Comparison of ENCODE assay signal across 1 cellular context in the genomic region with DNA sequence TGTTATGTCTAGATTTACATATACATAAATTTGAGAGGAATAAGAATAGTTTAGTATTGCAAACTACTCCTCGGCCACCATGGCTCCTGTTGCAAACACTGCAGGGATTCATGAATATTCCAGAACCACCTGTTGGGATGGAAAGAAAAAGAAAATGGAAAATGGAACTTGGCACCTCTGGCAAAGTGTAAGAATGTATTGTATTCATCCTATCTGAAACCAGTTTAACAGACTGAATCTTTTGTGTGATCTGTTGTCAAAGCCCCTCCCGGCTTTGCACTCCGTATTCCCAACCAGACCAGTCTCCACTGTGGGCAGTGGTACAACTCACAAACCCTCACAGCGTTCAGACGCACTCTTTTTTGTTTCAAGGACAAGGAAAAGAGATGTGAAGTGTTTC.
A peak's percentile ranks its signal among the peaks of the same experiment; 100 is the strongest.
TF ChIP-seq lines count a peak whose summit lies in the region.

No MANE protein-coding gene starts in this region.

TF ChIP-seq in WTC11, 78 proteins besides CTCF, POLR2A, EP300 and RAD21:
- TF ChIP-seq, protein P1, sequence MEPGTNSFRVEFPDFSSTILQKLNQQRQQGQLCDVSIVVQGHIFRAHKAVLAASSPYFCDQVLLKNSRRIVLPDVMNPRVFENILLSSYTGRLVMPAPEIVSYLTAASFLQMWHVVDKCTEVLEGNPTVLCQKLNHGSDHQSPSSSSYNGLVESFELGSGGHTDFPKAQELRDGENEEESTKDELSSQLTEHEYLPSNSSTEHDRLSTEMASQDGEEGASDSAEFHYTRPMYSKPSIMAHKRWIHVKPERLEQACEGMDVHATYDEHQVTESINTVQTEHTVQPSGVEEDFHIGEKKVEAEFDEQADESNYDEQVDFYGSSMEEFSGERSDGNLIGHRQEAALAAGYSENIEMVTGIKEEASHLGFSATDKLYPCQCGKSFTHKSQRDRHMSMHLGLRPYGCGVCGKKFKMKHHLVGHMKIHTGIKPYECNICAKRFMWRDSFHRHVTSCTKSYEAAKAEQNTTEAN (CRISPR knock-in tag; IDR thresholded peaks at IDR 0.05), result no peak
- no peak for TF ChIP-seq GTF2I (CRISPR knock-in tag; conservative IDR thresholded peaks at IDR 0.05)
- TF ChIP-seq RELA (CRISPR knock-in tag; IDR thresholded peaks at IDR 0.05; ENCODE audit: borderline replicate concordance), result no peak
- TF ChIP-seq, protein P2, sequence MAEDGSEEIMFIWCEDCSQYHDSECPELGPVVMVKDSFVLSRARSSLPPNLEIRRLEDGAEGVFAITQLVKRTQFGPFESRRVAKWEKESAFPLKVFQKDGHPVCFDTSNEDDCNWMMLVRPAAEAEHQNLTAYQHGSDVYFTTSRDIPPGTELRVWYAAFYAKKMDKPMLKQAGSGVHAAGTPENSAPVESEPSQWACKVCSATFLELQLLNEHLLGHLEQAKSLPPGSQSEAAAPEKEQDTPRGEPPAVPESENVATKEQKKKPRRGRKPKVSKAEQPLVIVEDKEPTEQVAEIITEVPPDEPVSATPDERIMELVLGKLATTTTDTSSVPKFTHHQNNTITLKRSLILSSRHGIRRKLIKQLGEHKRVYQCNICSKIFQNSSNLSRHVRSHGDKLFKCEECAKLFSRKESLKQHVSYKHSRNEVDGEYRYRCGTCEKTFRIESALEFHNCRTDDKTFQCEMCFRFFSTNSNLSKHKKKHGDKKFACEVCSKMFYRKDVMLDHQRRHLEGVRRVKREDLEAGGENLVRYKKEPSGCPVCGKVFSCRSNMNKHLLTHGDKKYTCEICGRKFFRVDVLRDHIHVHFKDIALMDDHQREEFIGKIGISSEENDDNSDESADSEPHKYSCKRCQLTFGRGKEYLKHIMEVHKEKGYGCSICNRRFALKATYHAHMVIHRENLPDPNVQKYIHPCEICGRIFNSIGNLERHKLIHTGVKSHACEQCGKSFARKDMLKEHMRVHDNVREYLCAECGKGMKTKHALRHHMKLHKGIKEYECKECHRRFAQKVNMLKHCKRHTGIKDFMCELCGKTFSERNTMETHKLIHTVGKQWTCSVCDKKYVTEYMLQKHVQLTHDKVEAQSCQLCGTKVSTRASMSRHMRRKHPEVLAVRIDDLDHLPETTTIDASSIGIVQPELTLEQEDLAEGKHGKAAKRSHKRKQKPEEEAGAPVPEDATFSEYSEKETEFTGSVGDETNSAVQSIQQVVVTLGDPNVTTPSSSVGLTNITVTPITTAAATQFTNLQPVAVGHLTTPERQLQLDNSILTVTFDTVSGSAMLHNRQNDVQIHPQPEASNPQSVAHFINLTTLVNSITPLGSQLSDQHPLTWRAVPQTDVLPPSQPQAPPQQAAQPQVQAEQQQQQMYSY (CRISPR knock-in tag; IDR thresholded peaks at IDR 0.05), result peak; percentile 53; the same call in 1 of the 2 replicates
- TF ChIP-seq JUN (CRISPR knock-in tag; IDR thresholded peaks at IDR 0.05), result no peak
- no peak for TF ChIP-seq ZNF416 (CRISPR knock-in tag; IDR thresholded peaks at IDR 0.05)
